2 cellular contexts compared by ENCODE assay signal in the genomic region with DNA sequence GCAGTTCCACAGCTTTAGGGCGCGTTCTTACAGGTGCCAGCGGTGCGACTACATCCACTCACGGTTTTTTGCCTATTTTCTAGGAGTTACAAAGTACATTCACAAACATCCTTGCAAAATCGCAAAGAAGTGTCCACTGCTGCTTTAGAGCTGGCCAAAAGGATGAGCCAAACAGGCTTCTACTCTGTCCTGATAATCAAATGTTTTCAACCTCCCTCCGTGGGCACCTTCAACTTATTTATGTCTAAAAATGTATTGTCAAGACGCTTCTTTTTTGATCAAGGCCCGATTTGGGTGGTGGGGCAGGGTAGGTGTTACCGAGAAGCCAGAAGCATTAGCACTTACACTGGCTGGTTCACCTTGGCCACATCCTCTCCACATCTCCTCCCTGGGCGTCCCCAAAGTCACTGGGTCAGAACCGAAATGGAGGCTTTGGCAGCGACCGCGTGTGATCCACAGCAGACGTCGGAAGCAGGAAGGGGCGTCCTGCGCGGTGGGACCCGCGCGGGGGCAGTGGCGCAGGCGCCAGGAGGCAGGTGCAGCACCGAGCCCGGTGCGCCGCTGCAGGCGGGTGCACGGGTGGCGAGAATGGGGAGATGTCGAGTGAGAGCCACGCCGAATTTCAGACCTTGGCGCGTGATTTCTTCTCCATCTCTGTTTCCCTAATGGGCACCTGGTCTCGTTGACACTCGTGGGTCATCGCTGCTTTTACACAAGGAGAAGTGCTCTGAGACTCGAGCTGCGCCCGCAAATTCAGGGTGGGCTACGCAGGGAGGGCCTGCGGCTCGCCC.
TF ChIP-seq lines count a peak whose summit lies in the region.

No MANE protein-coding gene starts in this region.

TF ChIP-seq in SK-N-SH, 30 proteins besides CTCF, POLR2A, EP300 and RAD21 (continued from another document):
- no peak for TF ChIP-seq PBX3 (IDR thresholded peaks at IDR 0.05)
- TF ChIP-seq JUND (IDR thresholded peaks at IDR 0.05), result no peak
- no peak for TF ChIP-seq YY1 (IDR thresholded peaks at IDR 0.05; ENCODE audit: low read depth)
- no peak for TF ChIP-seq GATA2 (CRISPR knock-in tag; IDR thresholded peaks at IDR 0.05)
- no peak for TF ChIP-seq SMC3 (IDR thresholded peaks at IDR 0.05; ENCODE audit: low read depth, low read length)
- TF ChIP-seq, protein P1, sequence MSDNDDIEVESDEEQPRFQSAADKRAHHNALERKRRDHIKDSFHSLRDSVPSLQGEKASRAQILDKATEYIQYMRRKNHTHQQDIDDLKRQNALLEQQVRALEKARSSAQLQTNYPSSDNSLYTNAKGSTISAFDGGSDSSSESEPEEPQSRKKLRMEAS (IDR thresholded peaks at IDR 0.05; ENCODE audit: low read depth), result no peak
- no peak for TF ChIP-seq CHD2 (IDR thresholded peaks at IDR 0.05; ENCODE audit: low read length, partially characterized antibody)
- TF ChIP-seq, protein P2, sequence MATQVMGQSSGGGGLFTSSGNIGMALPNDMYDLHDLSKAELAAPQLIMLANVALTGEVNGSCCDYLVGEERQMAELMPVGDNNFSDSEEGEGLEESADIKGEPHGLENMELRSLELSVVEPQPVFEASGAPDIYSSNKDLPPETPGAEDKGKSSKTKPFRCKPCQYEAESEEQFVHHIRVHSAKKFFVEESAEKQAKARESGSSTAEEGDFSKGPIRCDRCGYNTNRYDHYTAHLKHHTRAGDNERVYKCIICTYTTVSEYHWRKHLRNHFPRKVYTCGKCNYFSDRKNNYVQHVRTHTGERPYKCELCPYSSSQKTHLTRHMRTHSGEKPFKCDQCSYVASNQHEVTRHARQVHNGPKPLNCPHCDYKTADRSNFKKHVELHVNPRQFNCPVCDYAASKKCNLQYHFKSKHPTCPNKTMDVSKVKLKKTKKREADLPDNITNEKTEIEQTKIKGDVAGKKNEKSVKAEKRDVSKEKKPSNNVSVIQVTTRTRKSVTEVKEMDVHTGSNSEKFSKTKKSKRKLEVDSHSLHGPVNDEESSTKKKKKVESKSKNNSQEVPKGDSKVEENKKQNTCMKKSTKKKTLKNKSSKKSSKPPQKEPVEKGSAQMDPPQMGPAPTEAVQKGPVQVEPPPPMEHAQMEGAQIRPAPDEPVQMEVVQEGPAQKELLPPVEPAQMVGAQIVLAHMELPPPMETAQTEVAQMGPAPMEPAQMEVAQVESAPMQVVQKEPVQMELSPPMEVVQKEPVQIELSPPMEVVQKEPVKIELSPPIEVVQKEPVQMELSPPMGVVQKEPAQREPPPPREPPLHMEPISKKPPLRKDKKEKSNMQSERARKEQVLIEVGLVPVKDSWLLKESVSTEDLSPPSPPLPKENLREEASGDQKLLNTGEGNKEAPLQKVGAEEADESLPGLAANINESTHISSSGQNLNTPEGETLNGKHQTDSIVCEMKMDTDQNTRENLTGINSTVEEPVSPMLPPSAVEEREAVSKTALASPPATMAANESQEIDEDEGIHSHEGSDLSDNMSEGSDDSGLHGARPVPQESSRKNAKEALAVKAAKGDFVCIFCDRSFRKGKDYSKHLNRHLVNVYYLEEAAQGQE (IDR thresholded peaks at IDR 0.05; ENCODE audit: low read depth, low read length), result no peak
- TF ChIP-seq RCOR1 (IDR thresholded peaks at IDR 0.05; ENCODE audit: low read length), result no peak
- TF ChIP-seq MXI1 (IDR thresholded peaks at IDR 0.05; ENCODE audit: low read depth, low read length), result no peak
- no peak for TF ChIP-seq RFX5 (IDR thresholded peaks at IDR 0.05; ENCODE audit: low read length)
- TF ChIP-seq RXRA (IDR thresholded peaks at IDR 0.05; ENCODE audit: borderline replicate concordance, low read depth), result no peak
- TF ChIP-seq IRF3 (IDR thresholded peaks at IDR 0.05; ENCODE audit: low read depth, low read length), result no peak

TF ChIP-seq in SK-N-SH treated with all-trans-retinoic acid at 6 μM for 48 hours, 23 proteins besides CTCF, POLR2A, EP300 and RAD21 (continued from another document):
- no peak for TF ChIP-seq ZNF70 (CRISPR knock-in tag; IDR thresholded peaks at IDR 0.05)
- TF ChIP-seq OSR1 (CRISPR knock-in tag; IDR thresholded peaks at IDR 0.05), result no peak
- no peak for TF ChIP-seq PATZ1 (CRISPR knock-in tag; IDR thresholded peaks at IDR 0.05; ENCODE audit: borderline replicate concordance)
- TF ChIP-seq GLIS3 (CRISPR knock-in tag; IDR thresholded peaks at IDR 0.05), result no peak
- TF ChIP-seq ARNTL (CRISPR knock-in tag; IDR thresholded peaks at IDR 0.05; ENCODE audit: borderline replicate concordance, low read depth), result no peak
- no peak for TF ChIP-seq ZNF565 (CRISPR knock-in tag; conservative IDR thresholded peaks at IDR 0.05; ENCODE audit: low read depth)
- TF ChIP-seq TSHZ2 (CRISPR knock-in tag; IDR thresholded peaks at IDR 0.05), result no peak
- TF ChIP-seq SNAI2 (CRISPR knock-in tag; IDR thresholded peaks at IDR 0.05), result no peak
- TF ChIP-seq RARB (CRISPR knock-in tag; IDR thresholded peaks at IDR 0.05), result no peak
- no peak for TF ChIP-seq ZFP3 (CRISPR knock-in tag; IDR thresholded peaks at IDR 0.05)
